21 cellular contexts compared by ENCODE assay signal in the genomic region with DNA sequence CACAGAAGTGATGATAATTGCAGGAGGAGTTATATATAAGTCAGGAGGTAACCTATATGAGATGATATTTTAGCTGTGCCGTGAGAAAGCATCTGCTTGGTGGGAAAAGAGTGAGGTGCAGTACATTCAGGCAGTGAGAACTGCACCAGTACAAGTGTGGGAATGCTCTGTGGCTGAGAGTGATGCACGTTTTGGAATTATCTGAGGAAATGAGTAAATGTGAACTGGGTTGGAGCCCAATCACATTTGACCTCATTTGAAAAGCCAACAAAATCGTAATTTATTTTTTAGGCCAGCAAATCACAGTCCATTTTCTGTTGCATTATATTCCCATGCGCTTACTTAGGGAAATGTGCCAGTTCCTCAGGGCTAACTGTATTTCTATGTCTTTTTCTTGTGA.
A peak's percentile ranks its signal among the peaks of the same experiment; 100 is the strongest.
DNase-seq lines count a peak whose midpoint lies in the region; ATAC-seq and TF ChIP-seq lines count a peak whose summit lies in the region.
"Had no signal": no experiment of that assay in that cellular context is flagged by ENCODE, and none has a peak within 500 bp of the region (broad histone marks: within the 10 kb centered on the region; RNA-seq: fewer than 3 reads in every experiment).

No MANE protein-coding gene starts in this region.

- TF ChIP-seq CTCF in fibroblast of pulmonary artery (IDR thresholded peaks at IDR 0.05; ENCODE audit: low read length, missing control alignments) = no peak

- no peaks in the 10 kb centered on the region for H3K27me3 ChIP-seq in adipocyte (replicated peaks; ENCODE audit: control insufficient read depth, insufficient read depth, low read length)
- H3K27me3 ChIP-seq: BE2C, hepatocyte, pancreas, vagina had no signal

- H3K9ac ChIP-seq in adipocyte (ENCODE audit: low read length) = peak overlapping the region; percentile 9

- H3K4me1 ChIP-seq in adipocyte (ENCODE audit: control insufficient read depth, insufficient read depth, low read length) = peaks cover 24% of the 10 kb centered on the region
- H3K4me1 ChIP-seq: pancreas, vagina had no signal

- H3K9me3 ChIP-seq in adipocyte (ENCODE audit: control insufficient read depth, low read length) = peaks cover 3% of the 10 kb centered on the region
- H3K9me3 ChIP-seq: BE2C, pancreas, vagina had no signal

- ATAC-seq in GM21786 (IDR thresholded peaks at IDR 0.05; ENCODE audit: unreplicated experiment) (no peak), HG03175 (IDR thresholded peaks at IDR 0.05; ENCODE audit: unreplicated experiment) (no peak)
- ATAC-seq: activated CD8-positive, alpha-beta T cell treated with anti-CD3 and anti-CD28 coated beads for 36 hours; activated T-cell treated with anti-CD3 and anti-CD28 coated beads, Interleukin-2, amount 50 U/mL, for 72 hours; naive thymus-derived CD8-positive, alpha-beta T cell; T-cell had no signal

- DNase-seq in HCEC 1CT (peak; percentile 62), adipocyte (ENCODE audit: low read depth) (no peak), fibroblast of pulmonary artery (ENCODE audit: low read depth) (peak; percentile 89), stromal cell of bone marrow (ENCODE audit: low read depth) (peak; percentile 59)
- DNase-seq in activated CD4-positive, alpha-beta T cell treated with anti-CD3 and anti-CD28 coated beads for 1 hour = no peak
- DNase-seq: activated CD8-positive, alpha-beta T cell treated with anti-CD3 and anti-CD28 coated beads for 36 hours; activated T-cell treated with anti-CD3 and anti-CD28 coated beads, Interleukin-2, amount 50 U/mL, for 72 hours; BE2C; islet precursor cell; naive thymus-derived CD8-positive, alpha-beta T cell; NCI-H1930; NCI-H446 treated with DMSO at 0.1 percent for 48 hours; pancreas; stimulated activated CD4-positive, alpha-beta T cell treated with anti-CD3 and anti-CD28 coated beads, Interleukin-4, amount 100 ng/mL, for 1 hour; T-cell; WERI-Rb-1 had no signal

- H3K4me3 ChIP-seq in adipocyte (ENCODE audit: low read length) = peak overlapping the region; percentile 46
- H3K4me3 ChIP-seq in fibroblast of pulmonary artery (replicated peaks; ENCODE audit: low read depth, low read length) = no peak overlapping the region
- H3K4me3 ChIP-seq: hepatocyte, pancreas, skin epidermis, vagina had no signal

- H3K36me3 ChIP-seq in adipocyte (ENCODE audit: control insufficient read depth, insufficient read depth, low read length, severe bottlenecking) = no peaks in the 10 kb centered on the region
- H3K36me3 ChIP-seq: BE2C, pancreas, vagina, WERI-Rb-1 had no signal

Comparison
In these comparisons a context has a peak if more than half of its experiments do, and no peak if none do; other contexts are left out.
1. DNase-seq: peak in HCEC 1CT (single experiment), fibroblast of pulmonary artery (single experiment) and stromal cell of bone marrow (single experiment); none in adipocyte (single experiment) and activated CD4-positive, alpha-beta T cell treated with anti-CD3 and anti-CD28 coated beads for 1 hour (single experiment).